In the genomic region with DNA sequence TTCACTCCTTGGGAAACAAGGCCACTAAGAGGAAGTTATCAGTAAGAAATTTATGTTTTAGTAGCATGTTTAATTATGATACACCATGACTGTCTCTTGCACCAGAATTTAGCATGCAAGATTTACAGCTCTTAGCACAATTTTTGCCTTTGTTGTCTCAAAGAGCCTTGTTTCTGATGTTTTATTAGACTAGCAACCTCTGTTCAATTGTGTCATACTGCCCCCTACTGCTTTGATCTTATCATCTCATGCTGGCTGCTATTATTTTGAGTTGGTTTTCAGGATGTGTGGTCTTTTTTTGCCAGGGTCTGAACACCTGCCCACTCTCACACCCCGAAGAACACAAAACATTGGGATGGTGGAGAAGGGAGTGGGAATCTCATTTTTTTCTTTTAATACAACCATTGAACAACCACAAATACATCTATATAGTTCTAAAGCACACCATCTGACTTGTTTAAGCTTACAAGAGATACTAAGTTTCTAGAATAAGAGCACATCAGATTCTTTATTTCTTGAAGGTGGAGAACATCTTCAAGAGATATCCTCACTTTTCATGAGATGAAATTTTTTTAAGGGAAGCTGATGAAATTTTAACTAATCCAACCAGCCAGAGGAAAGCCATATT, we compare ENCODE assay signal across 8 cellular contexts.
DNase-seq lines count a peak whose midpoint lies in the region; ATAC-seq and TF ChIP-seq lines count a peak whose summit lies in the region.

No MANE protein-coding gene starts in this region.

- DNase-seq in HL-60 (ENCODE audit: low read depth in 1 of 2, low spot score in 1 of 2) (peak in 1 of 2 experiments; percentile 8), NCI-H82 (lab: John Stamatoyannopoulos, UW) (peak; percentile 62), colonic mucosa (peak; percentile 37), midbrain (lab: John Stamatoyannopoulos, UW) (peak; percentile 71), cortex of kidney (lab: John Stamatoyannopoulos, UW) (no peak), T1000 (lab: John Stamatoyannopoulos, UW) (no peak)

- no peak for ATAC-seq in GM18498 (IDR thresholded peaks at IDR 0.05; ENCODE audit: unreplicated experiment)

- H4K20me1 ChIP-seq in DOHH2 (ENCODE audit: control insufficient read depth, insufficient read depth, low read depth, low read length): no peaks in the 10 kb centered on the region

- H3K4me1 ChIP-seq in DOHH2 (ENCODE audit: control insufficient read depth, low read length) (no peaks in the 10 kb centered on the region), colonic mucosa (no peaks in the 10 kb centered on the region)

- H3K9me3 ChIP-seq in DOHH2 (ENCODE audit: control insufficient read depth, insufficient read depth, low read length): no peaks in the 10 kb centered on the region
- H3K9me3 ChIP-seq in colonic mucosa: no peaks in the 10 kb centered on the region

- no peaks in the 10 kb centered on the region for H3K79me2 ChIP-seq in DOHH2 (ENCODE audit: control insufficient read depth, low read length)

- no peaks in the 10 kb centered on the region for H3K9me2 ChIP-seq in DOHH2 (replicated peaks; ENCODE audit: control insufficient read depth, low read length)

- no peak overlapping the region for H3K27ac ChIP-seq in DOHH2 (ENCODE audit: low read depth, low read length)
- H3K27ac ChIP-seq in HL-60 (replicated peaks): no peak overlapping the region
- H3K27ac ChIP-seq in colonic mucosa: no peak overlapping the region

- H3K27me3 ChIP-seq in DOHH2 (ENCODE audit: control insufficient read depth, low read length) (no peaks in the 10 kb centered on the region), HL-60 (ENCODE audit: insufficient read depth, poor library complexity, severe bottlenecking) (no peaks in the 10 kb centered on the region), colonic mucosa (no peaks in the 10 kb centered on the region)

- peak; percentile 72 for TF ChIP-seq CTCF in DOHH2 (IDR thresholded peaks at IDR 0.05; ENCODE audit: low read depth, low read length, poor library complexity, severe bottlenecking)
- TF ChIP-seq CTCF in HL-60 (IDR thresholded peaks at IDR 0.05; ENCODE audit: insufficient read depth, low read length): peak; percentile 10
- TF ChIP-seq CTCF in colonic mucosa (IDR thresholded peaks at IDR 0.05): peak; percentile 51

- intact Hi-C loops in colonic mucosa (cut with DNase I): loop anchor here (5.0 to 10.0 kb wide), 2 partner anchors 206 to 464 kb away; no protein-coding TSS in a partner anchor

- H3K4me3 ChIP-seq in DOHH2 (ENCODE audit: low read length) (no peak overlapping the region), HL-60 (replicated peaks; ENCODE audit: insufficient read depth, low read length) (no peak overlapping the region), colonic mucosa (no peak overlapping the region)

- H3K9ac ChIP-seq in colonic mucosa (ENCODE audit: low read depth in 2 of 2, low read length in 2 of 2): no peak overlapping the region

- no peaks in the 10 kb centered on the region for H3F3A ChIP-seq in DOHH2 (ENCODE audit: control insufficient read depth, insufficient read depth)

- H3K4me2 ChIP-seq in DOHH2 (ENCODE audit: low read length): no peak overlapping the region

- H3K36me3 ChIP-seq in DOHH2 (ENCODE audit: control insufficient read depth, low read length) (no peaks in the 10 kb centered on the region), colonic mucosa (no peaks in the 10 kb centered on the region)

Comparison
In these comparisons a context has a peak if more than half of its experiments do, and no peak if none do; other contexts are left out.
1. CTCF ChIP-seq: peak in every context shown above with its lines; median percentile 72 in DOHH2; 51 in colonic mucosa; 10 in HL-60.
2. DNase-seq: peak in NCI-H82 (single experiment), colonic mucosa (single experiment) and midbrain (single experiment); none in cortex of kidney (single experiment) and T1000 (single experiment).